Comparison of ENCODE assay signal across 27 cellular contexts in genomic region chr7:151779255-151779654, GRCh38.
"Had no signal": no experiment of that assay in that cellular context is flagged by ENCODE, and none has a peak within 500 bp of the region (broad histone marks: within the 10 kb centered on the region; RNA-seq: fewer than 3 reads in every experiment).

No MANE protein-coding gene starts in this region.

- H3K27me3 Mint-ChIP-seq: activated B cell treated with CpG ODN at 0.5 μM for 24 hours; activated CD4-positive, alpha-beta memory T cell treated with anti-CD3 and anti-CD28 coated beads for 36 hours; activated CD4-positive, alpha-beta T cell treated with anti-CD3 and anti-CD28 coated beads, Interleukin-2, amount 10 ng/mL, durations not matched to agents 24 days and 14 days; activated CD8-positive, alpha-beta memory T cell treated with anti-CD3 and anti-CD28 coated beads, Interleukin-2, amount 10 ng/mL, durations not matched to agents 7 days and 5 days; activated naive CD4-positive, alpha-beta T cell treated with anti-CD3 and anti-CD28 coated beads, Interleukin-2, amount 50 U/mL, for 24 hours; activated naive CD8-positive, alpha-beta T cell treated with anti-CD3 and anti-CD28 coated beads, Interleukin-2, amount 10 ng/mL, durations not matched to agents 7 days and 5 days; central memory CD8-positive, alpha-beta T cell; T-helper 17 cell had no signal

- H3K27ac Mint-ChIP-seq: activated B cell treated with CpG ODN at 0.5 μM for 24 hours; activated CD4-positive, alpha-beta memory T cell treated with anti-CD3 and anti-CD28 coated beads for 36 hours; activated CD4-positive, alpha-beta T cell treated with anti-CD3 and anti-CD28 coated beads, Interleukin-2, amount 10 ng/mL, durations not matched to agents 24 days and 14 days; activated CD8-positive, alpha-beta memory T cell treated with anti-CD3 and anti-CD28 coated beads, Interleukin-2, amount 10 ng/mL, durations not matched to agents 7 days and 5 days; activated CD8-positive, alpha-beta T cell treated with anti-CD3 and anti-CD28 coated beads, Interleukin-2, amount 10 ng/mL, durations not matched to agents 7 days and 5 days; activated naive CD4-positive, alpha-beta T cell treated with anti-CD3 and anti-CD28 coated beads for 36 hours; activated naive CD4-positive, alpha-beta T cell treated with anti-CD3 and anti-CD28 coated beads, Interleukin-2, amount 50 U/mL, for 24 hours; T-helper 17 cell; T-helper 2 cell treated with Interferon-gamma antibody and Interleukin-4, amounts not matched to agents 5 μg/mL and 100 μg/mL, for 36 hours had no signal

- H3K27ac ChIP-seq: brain microvascular endothelial cell, colonic mucosa, epithelial cell of prostate, WERI-Rb-1 had no signal

- H3K4me3 ChIP-seq: colonic mucosa had no signal

- H3K36me3 ChIP-seq: brain microvascular endothelial cell, colonic mucosa, WERI-Rb-1 had no signal

- H3K4me3 Mint-ChIP-seq: activated B cell treated with CpG ODN at 0.5 μM for 24 hours; activated CD4-positive, alpha-beta memory T cell treated with anti-CD3 and anti-CD28 coated beads for 36 hours; activated CD4-positive, alpha-beta T cell treated with anti-CD3 and anti-CD28 coated beads, Interleukin-2, amount 10 ng/mL, durations not matched to agents 24 days and 14 days; activated CD8-positive, alpha-beta memory T cell treated with anti-CD3 and anti-CD28 coated beads, Interleukin-2, amount 10 ng/mL, durations not matched to agents 7 days and 5 days; activated CD8-positive, alpha-beta T cell treated with anti-CD3 and anti-CD28 coated beads, Interleukin-2, amount 10 ng/mL, durations not matched to agents 7 days and 5 days; activated naive CD4-positive, alpha-beta T cell treated with anti-CD3 and anti-CD28 coated beads for 36 hours; activated naive CD4-positive, alpha-beta T cell treated with anti-CD3 and anti-CD28 coated beads, Interleukin-2, amount 50 U/mL, for 24 hours; activated naive CD8-positive, alpha-beta T cell treated with anti-CD3 and anti-CD28 coated beads, Interleukin-2, amount 10 ng/mL, durations not matched to agents 7 days and 5 days; central memory CD8-positive, alpha-beta T cell; T-helper 17 cell; T-helper 2 cell treated with Interferon-gamma antibody and Interleukin-4, amounts not matched to agents 5 μg/mL and 100 μg/mL, for 36 hours had no signal

- H3K9me3 Mint-ChIP-seq: activated B cell treated with CpG ODN at 0.5 μM for 24 hours; activated CD4-positive, alpha-beta memory T cell treated with anti-CD3 and anti-CD28 coated beads for 36 hours; activated CD4-positive, alpha-beta T cell treated with anti-CD3 and anti-CD28 coated beads, Interleukin-2, amount 10 ng/mL, durations not matched to agents 24 days and 14 days; activated naive CD4-positive, alpha-beta T cell treated with anti-CD3 and anti-CD28 coated beads for 36 hours; activated naive CD4-positive, alpha-beta T cell treated with anti-CD3 and anti-CD28 coated beads, Interleukin-2, amount 50 U/mL, for 24 hours; activated naive CD8-positive, alpha-beta T cell treated with anti-CD3 and anti-CD28 coated beads, Interleukin-2, amount 10 ng/mL, durations not matched to agents 7 days and 5 days; central memory CD8-positive, alpha-beta T cell; T-helper 2 cell treated with Interferon-gamma antibody and Interleukin-4, amounts not matched to agents 5 μg/mL and 100 μg/mL, for 36 hours had no signal

- ATAC-seq: activated CD4-positive, CD25-positive, alpha-beta regulatory T cell treated with anti-CD3 and anti-CD28 coated beads, Interleukin-2, amount 50 U/mL, for 24 hours; activated CD8-positive, alpha-beta memory T cell treated with anti-CD3 and anti-CD28 coated beads, Interleukin-2, amount 10 ng/mL, durations not matched to agents 7 days and 5 days; activated CD8-positive, alpha-beta T cell treated with anti-CD3 and anti-CD28 coated beads, Interleukin-2, amount 10 ng/mL, durations not matched to agents 7 days and 5 days; T-helper 17 cell had no signal

- H3K27me3 ChIP-seq: brain microvascular endothelial cell, colonic mucosa had no signal

- H3K36me3 Mint-ChIP-seq: activated CD8-positive, alpha-beta memory T cell treated with anti-CD3 and anti-CD28 coated beads, Interleukin-2, amount 10 ng/mL, durations not matched to agents 7 days and 5 days had no signal

- H3K4me1 ChIP-seq: colonic mucosa had no signal

- H3K9me3 ChIP-seq: colonic mucosa had no signal

- DNase-seq: activated B cell treated with CpG ODN at 0.5 μM for 24 hours; activated CD4-positive, alpha-beta memory T cell treated with anti-CD3 and anti-CD28 coated beads for 36 hours; activated CD4-positive, alpha-beta T cell treated with anti-CD3 and anti-CD28 coated beads, Interleukin-2, amount 10 ng/mL, durations not matched to agents 24 days and 14 days; activated CD8-positive, alpha-beta memory T cell treated with anti-CD3 and anti-CD28 coated beads, Interleukin-2, amount 10 ng/mL, durations not matched to agents 7 days and 5 days; activated CD8-positive, alpha-beta memory T cell treated with anti-CD3 and anti-CD28 coated beads, Interleukin-2, amount 50 U/mL, for 4 hours; activated CD8-positive, alpha-beta T cell treated with anti-CD3 and anti-CD28 coated beads, Interleukin-2, amount 10 ng/mL, durations not matched to agents 7 days and 5 days; activated effector memory CD4-positive, alpha-beta T cell treated with Interleukin-2 at 50 U/mL for 16 hours; activated naive CD4-positive, alpha-beta T cell treated with anti-CD3 and anti-CD28 coated beads for 36 hours; activated naive CD8-positive, alpha-beta T cell treated with anti-CD3 and anti-CD28 coated beads, Interleukin-2, amount 10 ng/mL, durations not matched to agents 7 days and 5 days; activated T-cell treated with anti-CD3 and anti-CD28 coated beads, Interleukin-2, amount 50 U/mL, for 1 hour; activated T-cell treated with anti-CD3 and anti-CD28 coated beads, Interleukin-2, amount 50 U/mL, for 48 hours; amniotic stem cell; anterior cingulate cortex; brain microvascular endothelial cell; colonic mucosa; effector CD8-positive, alpha-beta T cell; foreskin fibroblast; head of caudate nucleus; T-helper 1 cell; T-helper 17 cell; T1000; WERI-Rb-1 had no signal
